In the genomic region with DNA sequence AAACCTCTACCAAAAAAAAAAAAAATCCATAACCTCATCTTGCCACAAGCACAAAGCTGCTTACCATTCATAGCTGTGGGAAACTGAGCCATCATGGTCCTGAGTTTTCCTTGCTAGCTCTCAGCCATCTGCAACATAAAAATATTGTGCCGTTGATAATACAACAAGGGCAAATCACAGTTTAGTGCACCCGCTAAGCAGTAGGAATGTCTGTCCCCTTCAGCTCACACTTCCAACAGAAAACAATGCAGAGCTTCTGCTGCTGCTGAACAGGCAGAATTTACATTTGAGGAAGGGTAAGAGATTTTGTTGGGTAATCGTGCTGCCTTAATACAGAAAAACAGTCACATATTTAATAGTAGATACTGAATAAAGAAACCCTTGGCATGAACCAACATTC, we compare ENCODE assay signal across 17 cellular contexts. TPM values are rescaled to one million over a fixed set of nuclear protein-coding genes. Genes with fewer than 3 reads are reported as not detected.
DNase-seq lines count a peak whose midpoint lies in the region; FAIRE-seq and TF ChIP-seq lines count a peak whose summit lies in the region.
"Had no signal": no experiment of that assay in that cellular context is flagged by ENCODE, and none has a peak within 500 bp of the region (broad histone marks: within the 10 kb centered on the region; RNA-seq: fewer than 3 reads in every experiment).

No MANE protein-coding gene starts in this region.

- FAIRE-seq in GM19239 (lab: Jason Lieb, UNC) (peak; percentile 28), RCC 7860 (lab: Jason Lieb, UNC) (no peak)
- FAIRE-seq: D721Med, H54, HTR-8/SVneo had no signal

- no peak overlapping the region for H3K27ac ChIP-seq in neuronal stem cell (replicated peaks; ENCODE audit: low read length)
- H3K27ac ChIP-seq in ascending aorta = no peak overlapping the region
- H3K27ac ChIP-seq in GM23248 = no peak overlapping the region

- no CpG with 5 or more reads among the region's 3 CpGs for WGBS in neuronal stem cell (ENCODE audit: extremely low coverage in 2 of 2, insufficient read length in 2 of 2, insufficient replicate concordance in 1 of 2), 2 donors
- WGBS in GM23248 (ENCODE audit: low coverage in 1 of 2, low lambda C conversion rate in 2 of 2, missing lambda C conversion rate in 2 of 2), 2 experiments = 80 to 90% methylated on average over 3 of the region's 3 CpGs

- H3K4me1 ChIP-seq in neuronal stem cell (ENCODE audit: control insufficient read depth in 2 of 2, insufficient read depth in 1 of 2, low read depth in 1 of 2, low read length in 2 of 2) (peaks cover 0 to 6% of the 10 kb centered on the region in 2 donors), ascending aorta (peaks cover 0 to 17% of the 10 kb centered on the region in 2 donors), GM23248 (ENCODE audit: insufficient read depth) (no peaks in the 10 kb centered on the region)

- H3K18ac ChIP-seq in neuronal stem cell (ENCODE audit: low read length) = no peak overlapping the region

- DNase-seq in GM19239 (ENCODE audit: insufficient read length, low spot score) (no peak), NCI-H2227 treated with DMSO at 0.1 percent for 48 hours (lab: John Stamatoyannopoulos, UW) (peak; percentile 37), globus pallidus (ENCODE audit: low spot score) (peak; percentile 16), neuronal stem cell (ENCODE audit: low spot score) (no peak), ascending aorta (ENCODE audit: low spot score in 2 of 2) (no peak), RCC 7860 (ENCODE audit: low spot score) (no peak), GM23248 (no peak)
- DNase-seq: activated CD4-positive, alpha-beta T cell treated with anti-CD3 and anti-CD28 coated beads, Interleukin-2, amount 10 ng/mL, durations not matched to agents 7 days and 5 days; activated naive CD4-positive, alpha-beta T cell treated with Interleukin-2 at 50 U/mL for 16 hours; AML-193; anterior cingulate cortex; GF-D8; NCI-H524; Peyer's patch had no signal

- no peak overlapping the region for H3K9ac ChIP-seq in neuronal stem cell (ENCODE audit: low read depth, low read length, poor library complexity)
- no peak overlapping the region for H3K9ac ChIP-seq in GM23248

- H3K23ac ChIP-seq in neuronal stem cell (ENCODE audit: low read depth, low read length, poor library complexity) = no peak overlapping the region

- H2AFZ ChIP-seq in neuronal stem cell (ENCODE audit: low read length) (peak overlapping the region; percentile 31), GM23248 (no peak overlapping the region)

- H3K9me2 ChIP-seq in GM23248 (ENCODE audit: insufficient read depth) = no peaks in the 10 kb centered on the region

- no peak for TF ChIP-seq CTCF in ascending aorta (IDR thresholded peaks at IDR 0.05)

- H2BK15ac ChIP-seq in neuronal stem cell (ENCODE audit: low read length) = no peak overlapping the region

- H3F3A ChIP-seq in GM23248 (ENCODE audit: insufficient read depth) = no peaks in the 10 kb centered on the region

- no peaks in the 10 kb centered on the region for H3K79me1 ChIP-seq in neuronal stem cell (ENCODE audit: low read depth, low read length)

- H3K27me3 ChIP-seq in neuronal stem cell (ENCODE audit: control insufficient read depth in 3 of 3, insufficient read depth in 3 of 3, low read depth in 1 of 3, low read length in 3 of 3) = no peaks in the 10 kb centered on the region
- H3K27me3 ChIP-seq in ascending aorta = no peaks in the 10 kb centered on the region
- no peaks in the 10 kb centered on the region for H3K27me3 ChIP-seq in GM23248 (replicated peaks; ENCODE audit: insufficient read depth)
- H3K27me3 ChIP-seq: Peyer's patch had no signal

- H3K4me2 ChIP-seq in neuronal stem cell (ENCODE audit: insufficient read depth, low read length, poor library complexity, severe bottlenecking) = no peak overlapping the region
- no peak overlapping the region for H3K4me2 ChIP-seq in GM23248 (ENCODE audit: unreplicated experiment)

- H3K9me3 ChIP-seq in neuronal stem cell (replicated peaks in 1 of 2; ENCODE audit: control insufficient read depth in 2 of 2, insufficient read depth in 1 of 2, low read depth in 1 of 2, low read length in 2 of 2) = no peaks in the 10 kb centered on the region
- H3K9me3 ChIP-seq in ascending aorta = no peaks in the 10 kb centered on the region
- no peaks in the 10 kb centered on the region for H3K9me3 ChIP-seq in GM23248 (ENCODE audit: low read depth)
- H3K9me3 ChIP-seq: Peyer's patch had no signal

- no peak overlapping the region for H2BK5ac ChIP-seq in neuronal stem cell (ENCODE audit: low read length)

- H4K8ac ChIP-seq in neuronal stem cell (ENCODE audit: low read depth, low read length) = no peak overlapping the region

- no peak overlapping the region for H3K14ac ChIP-seq in neuronal stem cell (ENCODE audit: low read length)

- H4K20me1 ChIP-seq in GM23248 (ENCODE audit: insufficient read depth) = peaks cover 5% of the 10 kb centered on the region; the same call in 1 of the 2 replicates

- H2BK12ac ChIP-seq in neuronal stem cell (ENCODE audit: low read length) = no peak overlapping the region

- no peaks in the 10 kb centered on the region for H3K36me3 ChIP-seq in neuronal stem cell (replicated peaks in 1 of 2; ENCODE audit: control insufficient read depth in 2 of 2, insufficient read depth in 2 of 2, low read length in 2 of 2)
- H3K36me3 ChIP-seq in ascending aorta = no peaks in the 10 kb centered on the region
- no peaks in the 10 kb centered on the region for H3K36me3 ChIP-seq in GM23248 (ENCODE audit: low read depth)
- H3K36me3 ChIP-seq: Peyer's patch had no signal

- peaks cover 48% of the 10 kb centered on the region for H3K79me2 ChIP-seq in GM23248 (ENCODE audit: insufficient read depth)

- H3K4me3 ChIP-seq in neuronal stem cell (ENCODE audit: low read length in 2 of 2) (no peak overlapping the region), ascending aorta (no peak overlapping the region), GM23248 (no peak overlapping the region)
- H3K4me3 ChIP-seq: Peyer's patch had no signal

- in situ Hi-C loops in GM23248 (cut with MboI) = no loop called here

- H3K4ac ChIP-seq in neuronal stem cell (ENCODE audit: low read length) = no peak overlapping the region

- no peak overlapping the region for H2BK120ac ChIP-seq in neuronal stem cell (ENCODE audit: low read depth, low read length)

- no peak overlapping the region for H2AK5ac ChIP-seq in neuronal stem cell (ENCODE audit: low read depth, low read length)

- no peak overlapping the region for H4K91ac ChIP-seq in neuronal stem cell (ENCODE audit: low read depth, low read length, poor library complexity)

- intact Hi-C loops in ascending aorta (cut with DNase I) = no loop called here

RNA-seq across cellular contexts. Expression of gene ITSN2, which starts 32.3 kb away (rescaled TPM):
- polyA plus RNA-seq in neuronal stem cell (2013, experiment 1 of 2) = 6.4 TPM
- 5.9 TPM for polyA plus RNA-seq in neuronal stem cell (2013, experiment 2 of 2)
- total RNA-seq in ascending aorta = 70.0 TPM
- 19.2 and 35.3 TPM in 2 replicates for total RNA-seq in GM23248 (2014; rRNA removed; shearing (Covaris generic))
- polyA plus RNA-seq in GM23248 (2016; fragmentation: Nextera tagmentation; extraction: Ambion mirVana) = 12.9 and 16.1 TPM in 2 replicates

Comparison
In these comparisons a context has a peak if more than half of its experiments do, and no peak if none do; other contexts are left out.
1. DNase-seq: peak in NCI-H2227 treated with DMSO at 0.1 percent for 48 hours (single experiment) and globus pallidus (single experiment); none in GM19239 (single experiment), neuronal stem cell (single experiment), ascending aorta (0 of 2), RCC 7860 (single experiment) and GM23248 (single experiment).